ENCODE assay signal across 18 cellular contexts in the genomic region with DNA sequence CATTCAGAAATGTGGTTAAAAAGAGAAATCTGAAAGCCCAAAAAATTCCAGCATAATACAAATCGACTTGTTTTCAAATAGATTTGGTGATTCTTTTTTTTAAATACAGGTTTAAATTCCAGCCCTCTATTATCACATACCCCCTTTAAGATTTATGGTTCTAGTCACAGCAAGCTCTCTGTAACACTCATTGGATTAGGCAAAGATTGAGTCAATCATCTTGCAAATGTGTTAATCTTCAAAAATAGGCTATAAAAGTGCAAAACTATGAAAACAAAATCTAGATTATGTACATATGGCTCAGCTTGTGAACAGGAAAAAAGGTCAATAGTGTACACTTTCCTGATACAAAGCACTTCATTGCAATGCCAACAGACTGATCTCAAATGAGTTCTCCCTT. TPM values are rescaled to one million over a fixed set of nuclear protein-coding genes. Genes with fewer than 3 reads are reported as not detected.
A peak's percentile ranks its signal among the peaks of the same experiment; 100 is the strongest.
DNase-seq lines count a peak whose midpoint lies in the region; ATAC-seq and TF ChIP-seq lines count a peak whose summit lies in the region.
"Had no signal": no experiment of that assay in that cellular context is flagged by ENCODE, and none has a peak within 500 bp of the region (broad histone marks: within the 10 kb centered on the region; RNA-seq: fewer than 3 reads in every experiment).

No MANE protein-coding gene starts in this region.

- no peaks in the 10 kb centered on the region for H3K9me3 ChIP-seq in CD8-positive, alpha-beta T cell (ENCODE audit: low read length)

- DNase-seq in activated CD4-positive, alpha-beta T cell treated with anti-CD3 and anti-CD28 coated beads for 36 hours, result no peak
- no peak for DNase-seq in activated CD4-positive, alpha-beta T cell treated with anti-CD3 and anti-CD28 coated beads, Interleukin-2, amount 10 ng/mL, durations not matched to agents 7 days and 5 days
- DNase-seq in CD8-positive, alpha-beta T cell, result no peak
- DNase-seq in WTC11 (ENCODE audit: low spot score) (no peak), mesothelial cell of epicardium (ENCODE audit: low spot score in 2 of 2, unreplicated experiment in 2 of 2) (no peak), dermis blood vessel endothelial cell (no peak), SKM-1 treated with dmso at 0.1 percent for 144 hours (lab: John Stamatoyannopoulos, UW; ENCODE audit: unreplicated experiment) (no peak)
- DNase-seq: COR-L47, DMS153, GDM1, H9, NCI-H1105, NCI-H1694, NCI-H2081 treated with DMSO at 0.1 percent for 48 hours had no signal

- H3K27me3 ChIP-seq in CD8-positive, alpha-beta T cell (ENCODE audit: insufficient read depth, low read length), result no peaks in the 10 kb centered on the region

- peaks cover 27% of the 10 kb centered on the region for H3K4me1 Mint-ChIP-seq in activated CD4-positive, alpha-beta T cell treated with anti-CD3 and anti-CD28 coated beads for 36 hours
- H3K4me1 Mint-ChIP-seq in activated CD4-positive, alpha-beta T cell treated with anti-CD3 and anti-CD28 coated beads, Interleukin-2, amount 10 ng/mL, durations not matched to agents 7 days and 5 days, result peaks cover 19% of the 10 kb centered on the region
- H3K4me1 Mint-ChIP-seq in CD8-positive, alpha-beta T cell (ENCODE audit: low read depth), result peaks cover 52% of the 10 kb centered on the region
- peaks cover 5% of the 10 kb centered on the region for H3K4me1 Mint-ChIP-seq in WTC11
- H3K4me1 Mint-ChIP-seq in mesothelial cell of epicardium, result peaks cover 5% of the 10 kb centered on the region
- H3K4me1 Mint-ChIP-seq: CD14-positive monocyte had no signal

- no peak for TF ChIP-seq CTCF in CD8-positive, alpha-beta T cell (IDR thresholded peaks at IDR 0.05)
- TF ChIP-seq CTCF in WTC11 (IDR thresholded peaks at IDR 0.05) (no peak), mesothelial cell of epicardium (IDR thresholded peaks at IDR 0.05; ENCODE audit: unreplicated experiment) (no peak)

- H3K4me3 Mint-ChIP-seq in activated CD4-positive, alpha-beta T cell treated with anti-CD3 and anti-CD28 coated beads for 36 hours, result no peak overlapping the region
- H3K4me3 Mint-ChIP-seq in activated CD4-positive, alpha-beta T cell treated with anti-CD3 and anti-CD28 coated beads, Interleukin-2, amount 10 ng/mL, durations not matched to agents 7 days and 5 days, result no peak overlapping the region
- H3K4me3 Mint-ChIP-seq in CD8-positive, alpha-beta T cell, result no peak overlapping the region
- H3K4me3 Mint-ChIP-seq in WTC11, result no peak overlapping the region
- H3K4me3 Mint-ChIP-seq in mesothelial cell of epicardium, result no peak overlapping the region
- H3K4me3 Mint-ChIP-seq: CD14-positive monocyte, H9 had no signal

- H3K36me3 Mint-ChIP-seq in activated CD4-positive, alpha-beta T cell treated with anti-CD3 and anti-CD28 coated beads for 36 hours (ENCODE audit: low read depth), result peaks cover 55% of the 10 kb centered on the region
- peaks cover 67% of the 10 kb centered on the region for H3K36me3 Mint-ChIP-seq in activated CD4-positive, alpha-beta T cell treated with anti-CD3 and anti-CD28 coated beads, Interleukin-2, amount 10 ng/mL, durations not matched to agents 7 days and 5 days (ENCODE audit: low read depth)
- peaks cover 70% of the 10 kb centered on the region for H3K36me3 Mint-ChIP-seq in CD8-positive, alpha-beta T cell
- peaks cover 62% of the 10 kb centered on the region for H3K36me3 Mint-ChIP-seq in WTC11
- H3K36me3 Mint-ChIP-seq in mesothelial cell of epicardium, result peaks cover 46% of the 10 kb centered on the region

- ATAC-seq in activated CD4-positive, alpha-beta T cell treated with anti-CD3 and anti-CD28 coated beads for 36 hours, result no peak
- no peak for ATAC-seq in CD8-positive, alpha-beta T cell
- ATAC-seq in WTC11 (no peak), HG03571 (IDR thresholded peaks at IDR 0.05; ENCODE audit: unreplicated experiment) (no peak)
- ATAC-seq: Right ventricle myocardium inferior had no signal

- intact Hi-C loops in activated CD4-positive, alpha-beta T cell treated with anti-CD3 and anti-CD28 coated beads for 36 hours (cut with DNase I, micrococcal nuclease), result no loop called here
- intact Hi-C loops in CD8-positive, alpha-beta T cell (cut with DNase I, micrococcal nuclease), result no loop called here

- H3K4me1 ChIP-seq in CD8-positive, alpha-beta T cell (ENCODE audit: insufficient read depth, low read length), result peaks cover 20% of the 10 kb centered on the region

- H3K27me3 Mint-ChIP-seq in activated CD4-positive, alpha-beta T cell treated with anti-CD3 and anti-CD28 coated beads for 36 hours, result no peaks in the 10 kb centered on the region
- no peaks in the 10 kb centered on the region for H3K27me3 Mint-ChIP-seq in activated CD4-positive, alpha-beta T cell treated with anti-CD3 and anti-CD28 coated beads, Interleukin-2, amount 10 ng/mL, durations not matched to agents 7 days and 5 days
- H3K27me3 Mint-ChIP-seq in CD8-positive, alpha-beta T cell (ENCODE audit: low read depth), result no peaks in the 10 kb centered on the region
- H3K27me3 Mint-ChIP-seq in WTC11 (ENCODE audit: low read depth) (no peaks in the 10 kb centered on the region), mesothelial cell of epicardium (ENCODE audit: low read depth) (no peaks in the 10 kb centered on the region)

- H3K27ac ChIP-seq in CD8-positive, alpha-beta T cell (ENCODE audit: low read depth, low read length), result no peak overlapping the region
- H3K27ac ChIP-seq: 22Rv1 had no signal

- POLR2A ChIA-PET in activated CD4-positive, alpha-beta T cell treated with anti-CD3 and anti-CD28 coated beads for 36 hours (lab: Charles Lee), result interaction anchor here (0.6 kb wide), 1 partner anchor 1489 kb away, joined by 3 read pairs; no protein-coding TSS in a partner anchor
- POLR2A ChIA-PET in activated CD4-positive, alpha-beta T cell treated with anti-CD3 and anti-CD28 coated beads, Interleukin-2, amount 10 ng/mL, durations not matched to agents 7 days and 5 days (lab: Charles Lee), result no interaction called here
- POLR2A ChIA-PET in CD8-positive, alpha-beta T cell (lab: Charles Lee), result no interaction called here
- POLR2A ChIA-PET in WTC11 (lab: Charles Lee), result interaction anchor here (0.6 kb wide), 1 partner anchor 298 kb away, joined by 3 read pairs; no protein-coding TSS in a partner anchor

- CTCF ChIA-PET in activated CD4-positive, alpha-beta T cell treated with anti-CD3 and anti-CD28 coated beads for 36 hours (lab: Charles Lee), result interaction anchor here (0.6 to 1.2 kb wide), 3 partner anchors 8 to 373 kb away, joined by 3 to 4 read pairs (median 4); no protein-coding TSS in a partner anchor
- CTCF ChIA-PET in activated CD4-positive, alpha-beta T cell treated with anti-CD3 and anti-CD28 coated beads, Interleukin-2, amount 10 ng/mL, durations not matched to agents 7 days and 5 days (lab: Charles Lee), result interaction anchor here (1.6 kb wide), 1 partner anchor 9 kb away, joined by 3 read pairs; no protein-coding TSS in a partner anchor
- CTCF ChIA-PET in CD8-positive, alpha-beta T cell (lab: Charles Lee), result interaction anchor here (1.3 to 1.5 kb wide), 3 partner anchors 8 to 42 kb away, joined by 4 read pairs; no protein-coding TSS in a partner anchor
- CTCF ChIA-PET in WTC11 (lab: Charles Lee), result no interaction called here

- peaks cover 41% of the 10 kb centered on the region for H3K36me3 ChIP-seq in CD8-positive, alpha-beta T cell (ENCODE audit: insufficient read depth, low read length)

- H3K4me3 ChIP-seq in CD8-positive, alpha-beta T cell (ENCODE audit: low read depth, low read length), result no peak overlapping the region

- H3K9me3 Mint-ChIP-seq in activated CD4-positive, alpha-beta T cell treated with anti-CD3 and anti-CD28 coated beads for 36 hours (ENCODE audit: low read depth), result no peaks in the 10 kb centered on the region
- no peaks in the 10 kb centered on the region for H3K9me3 Mint-ChIP-seq in activated CD4-positive, alpha-beta T cell treated with anti-CD3 and anti-CD28 coated beads, Interleukin-2, amount 10 ng/mL, durations not matched to agents 7 days and 5 days
- no peaks in the 10 kb centered on the region for H3K9me3 Mint-ChIP-seq in CD8-positive, alpha-beta T cell
- H3K9me3 Mint-ChIP-seq in WTC11, result no peaks in the 10 kb centered on the region
- no peaks in the 10 kb centered on the region for H3K9me3 Mint-ChIP-seq in mesothelial cell of epicardium
- H3K9me3 Mint-ChIP-seq: CD14-positive monocyte, H9 had no signal

- H3K27ac Mint-ChIP-seq in activated CD4-positive, alpha-beta T cell treated with anti-CD3 and anti-CD28 coated beads for 36 hours, result peak overlapping the region; percentile 11
- H3K27ac Mint-ChIP-seq in activated CD4-positive, alpha-beta T cell treated with anti-CD3 and anti-CD28 coated beads, Interleukin-2, amount 10 ng/mL, durations not matched to agents 7 days and 5 days, result no peak overlapping the region
- peak overlapping the region; percentile 39 for H3K27ac Mint-ChIP-seq in CD8-positive, alpha-beta T cell
- H3K27ac Mint-ChIP-seq in WTC11, result peak overlapping the region; percentile 68; the same call in 1 of the 2 replicates
- peak overlapping the region; percentile 3 for H3K27ac Mint-ChIP-seq in mesothelial cell of epicardium

TF ChIP-seq in WTC11, 78 proteins besides CTCF, POLR2A, EP300 and RAD21 (continues in another document):
- TF ChIP-seq ZNF138 (CRISPR knock-in tag; conservative IDR thresholded peaks at IDR 0.05) (no peak), JUN (CRISPR knock-in tag; IDR thresholded peaks at IDR 0.05) (no peak), MXD4 (CRISPR knock-in tag; IDR thresholded peaks at IDR 0.05; ENCODE audit: borderline replicate concordance) (no peak), RORB (CRISPR knock-in tag; IDR thresholded peaks at IDR 0.05) (no peak), GTF2I (CRISPR knock-in tag; conservative IDR thresholded peaks at IDR 0.05) (no peak), GRHL2 (CRISPR knock-in tag; IDR thresholded peaks at IDR 0.05; ENCODE audit: insufficient replicate concordance, severe bottlenecking) (no peak), ZNF423 (CRISPR knock-in tag; IDR thresholded peaks at IDR 0.05) (no peak), ZNF219 (CRISPR knock-in tag; IDR thresholded peaks at IDR 0.05; ENCODE audit: borderline replicate concordance) (no peak)
- TF ChIP-seq, protein P1, sequence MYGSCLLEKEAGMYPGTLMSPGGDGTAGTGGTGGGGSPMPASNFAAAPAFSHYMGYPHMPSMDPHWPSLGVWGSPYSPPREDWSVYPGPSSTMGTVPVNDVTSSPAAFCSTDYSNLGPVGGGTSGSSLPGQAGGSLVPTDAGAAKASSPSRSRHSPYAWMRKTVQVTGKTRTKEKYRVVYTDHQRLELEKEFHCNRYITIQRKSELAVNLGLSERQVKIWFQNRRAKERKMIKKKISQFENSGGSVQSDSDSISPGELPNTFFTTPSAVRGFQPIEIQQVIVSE (CRISPR knock-in tag; IDR thresholded peaks at IDR 0.05; ENCODE audit: borderline replicate concordance), result no peak

RNA-seq across cellular contexts. Expression of a gene that starts 26.3 kb away (rescaled TPM):
- 10 to 100 TPM; 41.5 to 45.6 TPM for total RNA-seq in activated CD4-positive, alpha-beta T cell treated with anti-CD3 and anti-CD28 coated beads for 36 hours
- total RNA-seq in activated CD4-positive, alpha-beta T cell treated with anti-CD3 and anti-CD28 coated beads, Interleukin-2, amount 10 ng/mL, durations not matched to agents 7 days and 5 days, result 10 to 100 TPM; 97.5 to 99.7 TPM
- total RNA-seq in CD8-positive, alpha-beta T cell, result 10 to 100 TPM; 71.8 to 79.9 TPM
- 75.6 to 84.0 TPM (median 77.7 TPM) in 3 replicates for total RNA-seq in WTC11 (2021)
- 38.1 to 39.5 TPM (median 38.8 TPM) in 3 replicates for total RNA-seq in mesothelial cell of epicardium
- total RNA-seq in dermis blood vessel endothelial cell, result 17.5 and 17.6 TPM in 2 replicates

Comparison
In these comparisons a context has a peak if more than half of its experiments do, and no peak if none do; other contexts are left out.
1. POLR2A ChIA-PET loops: an anchor here in activated CD4-positive, alpha-beta T cell treated with anti-CD3 and anti-CD28 coated beads for 36 hours (0.6 kb wide) and WTC11 (0.6 kb wide); none called in activated CD4-positive, alpha-beta T cell treated with anti-CD3 and anti-CD28 coated beads, Interleukin-2, amount 10 ng/mL, durations not matched to agents 7 days and 5 days and CD8-positive, alpha-beta T cell.